19 cellular contexts compared by ENCODE assay signal in the genomic region with DNA sequence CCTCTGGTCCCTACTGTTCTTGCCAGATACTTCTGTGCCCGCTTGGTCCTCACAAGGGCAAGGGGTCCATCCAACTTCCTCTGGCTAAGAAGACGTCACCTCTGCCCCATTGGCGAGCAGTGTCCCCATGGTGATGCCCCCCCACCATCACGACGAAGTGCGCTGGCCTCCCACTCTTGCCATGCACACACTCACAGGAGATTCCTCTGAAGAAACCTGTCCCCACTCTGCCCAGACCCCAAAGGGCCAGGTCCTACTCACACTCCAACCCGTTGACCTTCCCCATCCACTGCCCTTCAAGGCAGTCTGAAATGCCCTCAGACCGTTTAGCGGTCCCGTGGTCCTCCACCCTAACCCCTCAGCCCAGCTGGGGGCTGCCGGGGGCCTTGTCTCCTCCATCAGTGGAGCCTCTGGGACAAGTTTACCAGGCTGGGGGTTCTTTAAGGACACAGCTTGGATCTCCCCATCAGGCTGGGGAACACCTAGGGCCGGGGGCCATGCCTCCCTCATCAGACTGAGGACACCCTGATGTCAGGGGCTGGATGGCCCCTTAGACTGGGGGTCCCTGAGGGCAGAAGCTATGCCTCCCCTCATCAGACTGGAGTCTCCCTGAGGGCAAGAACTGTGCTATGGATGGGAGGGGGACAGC. TPM values are rescaled to one million over a fixed set of nuclear protein-coding genes. Genes with fewer than 3 reads are reported as not detected.
DNase-seq lines count a peak whose midpoint lies in the region; ATAC-seq and TF ChIP-seq lines count a peak whose summit lies in the region.
"Had no signal": no experiment of that assay in that cellular context is flagged by ENCODE, and none has a peak within 500 bp of the region (broad histone marks: within the 10 kb centered on the region; RNA-seq: fewer than 3 reads in every experiment).

No MANE protein-coding gene starts in this region.

- no peak overlapping the region for H3K27ac ChIP-seq in heart left ventricle
- no peak overlapping the region for H3K27ac ChIP-seq in neural progenitor cell
- H3K27ac ChIP-seq: SK-N-MC had no signal

- H3K36me3 Mint-ChIP-seq in central memory CD8-positive, alpha-beta T cell (ENCODE audit: insufficient read depth) = peaks cover 3% of the 10 kb centered on the region
- no peaks in the 10 kb centered on the region for H3K36me3 Mint-ChIP-seq in neural progenitor cell
- H3K36me3 Mint-ChIP-seq: CD8-positive, alpha-beta T cell had no signal

- no peak overlapping the region for H3K4me2 ChIP-seq in neural progenitor cell

- H3K27me3 Mint-ChIP-seq in central memory CD8-positive, alpha-beta T cell = peaks cover 20% of the 10 kb centered on the region
- peaks cover 14% of the 10 kb centered on the region for H3K27me3 Mint-ChIP-seq in neural progenitor cell (ENCODE audit: insufficient read depth, low read depth)
- H3K27me3 Mint-ChIP-seq in stimulated activated naive CD8-positive, alpha-beta T cell treated with anti-CD3 and anti-CD28 coated beads, Interleukin-15, amount 100 ng/mL, for 72 hours = peaks cover 23% of the 10 kb centered on the region

- H3K4me1 ChIP-seq in heart left ventricle (peaks cover 0 to 19% (median 7%) of the 10 kb centered on the region in 12 donors), neural progenitor cell (peaks cover 4% of the 10 kb centered on the region)

- H3K4me1 Mint-ChIP-seq in central memory CD8-positive, alpha-beta T cell = peaks cover under 1% of the 10 kb centered on the region
- peaks cover 12% of the 10 kb centered on the region for H3K4me1 Mint-ChIP-seq in neural progenitor cell
- H3K4me1 Mint-ChIP-seq in stimulated activated naive CD8-positive, alpha-beta T cell treated with anti-CD3 and anti-CD28 coated beads, Interleukin-15, amount 100 ng/mL, for 72 hours = peaks cover 12% of the 10 kb centered on the region

- no peaks in the 10 kb centered on the region for H3K9me3 Mint-ChIP-seq in central memory CD8-positive, alpha-beta T cell
- H3K9me3 Mint-ChIP-seq in neural progenitor cell = no peaks in the 10 kb centered on the region
- H3K9me3 Mint-ChIP-seq in stimulated activated naive CD8-positive, alpha-beta T cell treated with anti-CD3 and anti-CD28 coated beads, Interleukin-15, amount 100 ng/mL, for 72 hours = no peaks in the 10 kb centered on the region
- H3K9me3 Mint-ChIP-seq: CD8-positive, alpha-beta T cell had no signal

- peak; percentile 22 for DNase-seq in Right ventricle myocardium inferior (ENCODE audit: missing footprints)
- no peak for DNase-seq in heart left ventricle
- DNase-seq in central memory CD8-positive, alpha-beta T cell (ENCODE audit: low spot score in 2 of 2) = no peak
- no peak for DNase-seq in neural progenitor cell (ENCODE audit: low spot score)
- DNase-seq in middle frontal gyrus (ENCODE audit: extremely low spot score, low spot score) = no peak
- DNase-seq in GM19240 (ENCODE audit: insufficient read length, low spot score) = no peak
- DNase-seq in stimulated activated naive CD8-positive, alpha-beta T cell treated with anti-CD3 and anti-CD28 coated beads, Interleukin-15, amount 100 ng/mL, for 72 hours = no peak
- DNase-seq in GM03348 (ENCODE audit: low spot score) = no peak
- DNase-seq: 8988T; Calu3; CD8-positive, alpha-beta T cell; DMS153; GOT3; NCI-H2081; NCI-H526 treated with DMSO at 0.1 percent for 48 hours; OCI-M1; SHP77 treated with DMSO at 0.1 percent for 48 hours had no signal

- TF ChIP-seq CTCF in heart left ventricle (IDR thresholded peaks at IDR 0.05) = no peak
- no peak for TF ChIP-seq CTCF in neural progenitor cell (IDR thresholded peaks at IDR 0.05)

- H3K27me3 ChIP-seq in heart left ventricle (peaks cover 0 to 4% (median 0%) of the 10 kb centered on the region in 9 donors), neural progenitor cell (no peaks in the 10 kb centered on the region)

- intact Hi-C loops in Right ventricle myocardium inferior (cut with DNase I) = no loop called here
- intact Hi-C loops in heart left ventricle (cut with DNase I) = no loop called here

- TF ChIP-seq POLR2A in heart left ventricle (IDR thresholded peaks at IDR 0.05) = no peak

- no peaks in the 10 kb centered on the region for H3K9me3 ChIP-seq in heart left ventricle
- no peaks in the 10 kb centered on the region for H3K9me3 ChIP-seq in neural progenitor cell (ENCODE audit: low read depth)

- H3K36me3 ChIP-seq in heart left ventricle (no peaks in the 10 kb centered on the region), neural progenitor cell (no peaks in the 10 kb centered on the region)

- peaks cover 6% of the 10 kb centered on the region for H3K79me2 ChIP-seq in neural progenitor cell (ENCODE audit: low read depth)

- no peak overlapping the region for H3K9ac ChIP-seq in neural progenitor cell

- peaks cover 5% of the 10 kb centered on the region for H3F3A ChIP-seq in neural progenitor cell (ENCODE audit: low read depth)

- 91 to 92% (median 91%) methylated on average over 11 to 12 of the region's 12 CpGs for WGBS in heart left ventricle, 4 donors

- peak overlapping the region; percentile 37 for H3K27ac Mint-ChIP-seq in central memory CD8-positive, alpha-beta T cell (ENCODE audit: low read depth)
- peak overlapping the region; percentile 29 for H3K27ac Mint-ChIP-seq in neural progenitor cell
- H3K27ac Mint-ChIP-seq in stimulated activated naive CD8-positive, alpha-beta T cell treated with anti-CD3 and anti-CD28 coated beads, Interleukin-15, amount 100 ng/mL, for 72 hours = peak overlapping the region in 1 of 2 donors; percentile 4
- H3K27ac Mint-ChIP-seq: CD8-positive, alpha-beta T cell had no signal

- ATAC-seq in Right ventricle myocardium inferior (no peak), heart left ventricle (no peak)
- ATAC-seq in central memory CD8-positive, alpha-beta T cell (replicated peaks; ENCODE audit: extremely low read depth, poor library complexity, severe bottlenecking) = no peak
- no peak for ATAC-seq in stimulated activated naive CD8-positive, alpha-beta T cell treated with anti-CD3 and anti-CD28 coated beads, Interleukin-15, amount 100 ng/mL, for 72 hours
- ATAC-seq: CD8-positive, alpha-beta T cell; HCT116 had no signal

- no peak overlapping the region for H2AFZ ChIP-seq in neural progenitor cell (replicated peaks)

- no peak overlapping the region for H3K4me3 Mint-ChIP-seq in central memory CD8-positive, alpha-beta T cell
- no peak overlapping the region for H3K4me3 Mint-ChIP-seq in neural progenitor cell
- no peak overlapping the region for H3K4me3 Mint-ChIP-seq in stimulated activated naive CD8-positive, alpha-beta T cell treated with anti-CD3 and anti-CD28 coated beads, Interleukin-15, amount 100 ng/mL, for 72 hours
- H3K4me3 Mint-ChIP-seq: CD8-positive, alpha-beta T cell had no signal

- peaks cover 13% of the 10 kb centered on the region for H4K20me1 ChIP-seq in neural progenitor cell (ENCODE audit: low read depth)

- no peak overlapping the region for H3K4me3 ChIP-seq in heart left ventricle
- H3K4me3 ChIP-seq in neural progenitor cell = no peak overlapping the region
- H3K4me3 ChIP-seq: SK-N-MC had no signal

RNA-seq across cellular contexts. Expression of a gene that starts 6.5 kb away (rescaled TPM):
- total RNA-seq in Right ventricle myocardium inferior = 4.5 TPM
- 1 to 10 TPM; 2.5 to 6.8 (median 4.5) TPM for total RNA-seq in heart left ventricle
- polyA plus RNA-seq in heart left ventricle = 1 to 10 TPM; 4.0 to 7.9 TPM
- 3.6 and 10.7 TPM in 2 replicates for total RNA-seq in neural progenitor cell (ENCODE audit: low replicate concordance)
- total RNA-seq: Calu3; CD8-positive, alpha-beta T cell had no signal
